In the genomic region with DNA sequence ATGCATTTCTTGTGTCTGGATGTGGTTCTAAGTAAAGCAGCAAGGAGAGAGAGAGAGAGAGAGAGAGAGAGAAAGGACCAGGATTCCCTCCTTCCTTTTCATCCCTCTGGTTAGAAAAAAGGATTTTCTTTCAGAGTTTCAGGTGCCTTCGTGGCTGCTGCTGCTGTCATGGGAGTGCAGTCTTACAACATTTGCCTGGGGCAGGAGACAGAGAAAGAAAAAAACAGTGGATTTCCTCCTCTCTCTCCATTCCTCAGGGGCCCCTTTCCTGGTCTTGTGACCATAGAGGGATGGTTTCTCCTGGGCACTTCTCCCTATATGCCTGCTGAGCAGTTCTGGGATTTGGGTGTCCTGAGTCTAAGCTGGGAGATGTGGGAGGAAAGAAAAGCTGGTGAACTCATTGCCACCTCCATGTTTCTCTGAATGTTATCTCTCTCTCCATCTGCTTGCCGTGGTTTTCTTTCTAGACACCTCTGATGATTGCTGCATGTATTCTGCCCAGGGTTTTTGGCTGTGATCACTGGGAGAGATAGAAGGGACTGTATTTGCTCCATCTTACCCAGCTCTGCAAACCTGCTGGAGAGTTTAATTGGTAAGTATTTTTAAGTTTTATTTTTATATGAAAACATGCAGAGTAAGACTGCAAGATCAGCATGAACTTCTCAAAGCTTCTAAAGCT, we compare ENCODE assay signal across 19 cellular contexts.
DNase-seq lines count a peak whose midpoint lies in the region; ATAC-seq and TF ChIP-seq lines count a peak whose summit lies in the region.
"Had no signal": no experiment of that assay in that cellular context is flagged by ENCODE, and none has a peak within 500 bp of the region (broad histone marks: within the 10 kb centered on the region; RNA-seq: fewer than 3 reads in every experiment).

No MANE protein-coding gene starts in this region.

- no peaks in the 10 kb centered on the region for H3K4me1 ChIP-seq in RWPE2 (ENCODE audit: insufficient read depth, poor library complexity, severe bottlenecking)
- no peaks in the 10 kb centered on the region for H3K4me1 ChIP-seq in esophagus muscularis mucosa
- H3K4me1 ChIP-seq in thymus (ENCODE audit: control insufficient read depth, insufficient read depth, low read length): peaks cover 22% of the 10 kb centered on the region

- no peak overlapping the region for H3K4me3 ChIP-seq in RWPE2 (ENCODE audit: severe bottlenecking)
- H3K4me3 ChIP-seq in esophagus muscularis mucosa: no peak overlapping the region
- H3K4me3 ChIP-seq in thymus (ENCODE audit: low read length): no peak overlapping the region
- H3K4me3 ChIP-seq: PC-9 had no signal

- no peak overlapping the region for H3K27ac Mint-ChIP-seq in activated CD8-positive, alpha-beta memory T cell treated with anti-CD3 and anti-CD28 coated beads, Interleukin-2, amount 10 ng/mL, durations not matched to agents 7 days and 5 days
- H3K27ac Mint-ChIP-seq in activated naive CD4-positive, alpha-beta T cell treated with anti-CD3 and anti-CD28 coated beads for 36 hours: no peak overlapping the region
- H3K27ac Mint-ChIP-seq in natural killer cell treated with Interleukin-12 subunit alpha and Interleukin-12 subunit beta and Interleukin-15 and Interleukin-18, amount 100 ng/mL, for 72 hours: no peak overlapping the region

- TF ChIP-seq EP300 in esophagus muscularis mucosa (IDR thresholded peaks at IDR 0.05): no peak

- H3K4me3 Mint-ChIP-seq in activated CD8-positive, alpha-beta memory T cell treated with anti-CD3 and anti-CD28 coated beads, Interleukin-2, amount 10 ng/mL, durations not matched to agents 7 days and 5 days: no peak overlapping the region
- no peak overlapping the region for H3K4me3 Mint-ChIP-seq in activated naive CD4-positive, alpha-beta T cell treated with anti-CD3 and anti-CD28 coated beads for 36 hours
- H3K4me3 Mint-ChIP-seq in natural killer cell treated with Interleukin-12 subunit alpha and Interleukin-12 subunit beta and Interleukin-15 and Interleukin-18, amount 100 ng/mL, for 72 hours: no peak overlapping the region

- H3K9me3 ChIP-seq in RWPE2 (ENCODE audit: severe bottlenecking): no peaks in the 10 kb centered on the region
- no peaks in the 10 kb centered on the region for H3K9me3 ChIP-seq in esophagus muscularis mucosa
- no peaks in the 10 kb centered on the region for H3K9me3 ChIP-seq in thymus (ENCODE audit: control insufficient read depth)

- DNase-seq in activated CD8-positive, alpha-beta memory T cell treated with anti-CD3 and anti-CD28 coated beads, Interleukin-2, amount 10 ng/mL, durations not matched to agents 7 days and 5 days: no peak
- no peak for DNase-seq in activated CD8-positive, alpha-beta memory T cell treated with anti-CD3 and anti-CD28 coated beads for 24 hours
- DNase-seq in RWPE2 (ENCODE audit: low spot score) (no peak), esophagus muscularis mucosa (ENCODE audit: extremely low spot score) (peak; percentile 53)
- no peak for DNase-seq in activated naive CD4-positive, alpha-beta T cell treated with anti-CD3 and anti-CD28 coated beads for 36 hours
- no peak for DNase-seq in natural killer cell treated with Interleukin-12 subunit alpha and Interleukin-12 subunit beta and Interleukin-15 and Interleukin-18, amount 100 ng/mL, for 72 hours (ENCODE audit: low spot score)
- DNase-seq: C1 segment of cervical spinal cord, EL, H7, MM.1S, NCI-H1417, NCI-H187 treated with DMSO at 0.1 percent for 48 hours, NCI-H345, NCI-H526 treated with DMSO at 0.1 percent for 48 hours, PC-9 had no signal

- 63% methylated on average over 2 of the region's 2 CpGs for WGBS in esophagus muscularis mucosa
- WGBS in thymus: 10% methylated on average over 2 of the region's 2 CpGs

- no peaks in the 10 kb centered on the region for H3K36me3 Mint-ChIP-seq in activated CD8-positive, alpha-beta memory T cell treated with anti-CD3 and anti-CD28 coated beads, Interleukin-2, amount 10 ng/mL, durations not matched to agents 7 days and 5 days
- no peaks in the 10 kb centered on the region for H3K36me3 Mint-ChIP-seq in activated naive CD4-positive, alpha-beta T cell treated with anti-CD3 and anti-CD28 coated beads for 36 hours (ENCODE audit: low read depth)
- H3K36me3 Mint-ChIP-seq in natural killer cell treated with Interleukin-12 subunit alpha and Interleukin-12 subunit beta and Interleukin-15 and Interleukin-18, amount 100 ng/mL, for 72 hours: peaks cover 5% of the 10 kb centered on the region

- TF ChIP-seq CTCF in RWPE2 (IDR thresholded peaks at IDR 0.05; ENCODE audit: poor library complexity, severe bottlenecking) (no peak), esophagus muscularis mucosa (IDR thresholded peaks at IDR 0.05) (no peak)

- H3K27ac ChIP-seq in RWPE2 (ENCODE audit: poor library complexity, severe bottlenecking) (no peak overlapping the region), esophagus muscularis mucosa (replicated peaks in 1 of 4) (no peak overlapping the region), thymus (ENCODE audit: low read depth) (peak overlapping the region; percentile 13)
- H3K27ac ChIP-seq: KMS-11, PC-9 had no signal

- intact Hi-C loops in esophagus muscularis mucosa (cut with DNase I): no loop called here
- intact Hi-C loops in activated naive CD4-positive, alpha-beta T cell treated with anti-CD3 and anti-CD28 coated beads for 36 hours (cut with micrococcal nuclease): no loop called here

- no peaks in the 10 kb centered on the region for H3K9me3 Mint-ChIP-seq in activated CD8-positive, alpha-beta memory T cell treated with anti-CD3 and anti-CD28 coated beads, Interleukin-2, amount 10 ng/mL, durations not matched to agents 7 days and 5 days (ENCODE audit: low read depth)
- no peaks in the 10 kb centered on the region for H3K9me3 Mint-ChIP-seq in activated naive CD4-positive, alpha-beta T cell treated with anti-CD3 and anti-CD28 coated beads for 36 hours
- no peaks in the 10 kb centered on the region for H3K9me3 Mint-ChIP-seq in natural killer cell treated with Interleukin-12 subunit alpha and Interleukin-12 subunit beta and Interleukin-15 and Interleukin-18, amount 100 ng/mL, for 72 hours

- peaks cover 47% of the 10 kb centered on the region for H3K27me3 Mint-ChIP-seq in activated CD8-positive, alpha-beta memory T cell treated with anti-CD3 and anti-CD28 coated beads, Interleukin-2, amount 10 ng/mL, durations not matched to agents 7 days and 5 days
- H3K27me3 Mint-ChIP-seq in activated naive CD4-positive, alpha-beta T cell treated with anti-CD3 and anti-CD28 coated beads for 36 hours (ENCODE audit: low read depth): peaks cover 19% of the 10 kb centered on the region
- H3K27me3 Mint-ChIP-seq in natural killer cell treated with Interleukin-12 subunit alpha and Interleukin-12 subunit beta and Interleukin-15 and Interleukin-18, amount 100 ng/mL, for 72 hours: peaks cover 37 to 64% of the 10 kb centered on the region in 2 donors

- H3K27me3 ChIP-seq in RWPE2 (ENCODE audit: insufficient read depth, poor library complexity, severe bottlenecking) (peaks cover 5% of the 10 kb centered on the region), esophagus muscularis mucosa (no peaks in the 10 kb centered on the region), thymus (ENCODE audit: control insufficient read depth, insufficient read depth) (no peaks in the 10 kb centered on the region)

- no peaks in the 10 kb centered on the region for H3K36me3 ChIP-seq in RWPE2 (ENCODE audit: low read depth)
- no peaks in the 10 kb centered on the region for H3K36me3 ChIP-seq in esophagus muscularis mucosa
- H3K36me3 ChIP-seq in thymus (ENCODE audit: control insufficient read depth, insufficient read depth): no peaks in the 10 kb centered on the region

- peak; percentile 55 for ATAC-seq in activated CD8-positive, alpha-beta memory T cell treated with anti-CD3 and anti-CD28 coated beads, Interleukin-2, amount 10 ng/mL, durations not matched to agents 7 days and 5 days
- peak; percentile 36; the same call in 2 of the 3 replicates for ATAC-seq in RWPE2 (ENCODE audit: low read depth)
- ATAC-seq in HG02852 (IDR thresholded peaks at IDR 0.05; ENCODE audit: unreplicated experiment): no peak
- no peak for ATAC-seq in natural killer cell treated with Interleukin-12 subunit alpha and Interleukin-12 subunit beta and Interleukin-15 and Interleukin-18, amount 100 ng/mL, for 72 hours
- ATAC-seq: HepG2 had no signal

- CTCF ChIA-PET in activated CD8-positive, alpha-beta memory T cell treated with anti-CD3 and anti-CD28 coated beads, Interleukin-2, amount 10 ng/mL, durations not matched to agents 7 days and 5 days (lab: Charles Lee): interaction anchor here (1.8 kb wide), 1 partner anchor 143 kb away, joined by 8 read pairs; the partner anchor contains the start of gene RGMA
- CTCF ChIA-PET in activated naive CD4-positive, alpha-beta T cell treated with anti-CD3 and anti-CD28 coated beads for 36 hours (lab: Charles Lee): no interaction called here

- peaks cover 15% of the 10 kb centered on the region for H3K4me1 Mint-ChIP-seq in activated CD8-positive, alpha-beta memory T cell treated with anti-CD3 and anti-CD28 coated beads, Interleukin-2, amount 10 ng/mL, durations not matched to agents 7 days and 5 days
- H3K4me1 Mint-ChIP-seq in activated naive CD4-positive, alpha-beta T cell treated with anti-CD3 and anti-CD28 coated beads for 36 hours (ENCODE audit: low read depth): peaks cover 7% of the 10 kb centered on the region
- peaks cover 7 to 11% of the 10 kb centered on the region in 2 donors for H3K4me1 Mint-ChIP-seq in natural killer cell treated with Interleukin-12 subunit alpha and Interleukin-12 subunit beta and Interleukin-15 and Interleukin-18, amount 100 ng/mL, for 72 hours (ENCODE audit: low read depth in 2 of 2)

- TF ChIP-seq POLR2A in esophagus muscularis mucosa (IDR thresholded peaks at IDR 0.05; ENCODE audit: low read depth): no peak

Comparison
In these comparisons a context has a peak if more than half of its experiments do, and no peak if none do; other contexts are left out.
1. ATAC-seq: peak in activated CD8-positive, alpha-beta memory T cell treated with anti-CD3 and anti-CD28 coated beads, Interleukin-2, amount 10 ng/mL, durations not matched to agents 7 days and 5 days (single experiment) and RWPE2 (single experiment); none in HG02852 (single experiment) and natural killer cell treated with Interleukin-12 subunit alpha and Interleukin-12 subunit beta and Interleukin-15 and Interleukin-18, amount 100 ng/mL, for 72 hours (0 of 2).